Comparison of ENCODE assay signal across 9 cellular contexts in the genomic region with DNA sequence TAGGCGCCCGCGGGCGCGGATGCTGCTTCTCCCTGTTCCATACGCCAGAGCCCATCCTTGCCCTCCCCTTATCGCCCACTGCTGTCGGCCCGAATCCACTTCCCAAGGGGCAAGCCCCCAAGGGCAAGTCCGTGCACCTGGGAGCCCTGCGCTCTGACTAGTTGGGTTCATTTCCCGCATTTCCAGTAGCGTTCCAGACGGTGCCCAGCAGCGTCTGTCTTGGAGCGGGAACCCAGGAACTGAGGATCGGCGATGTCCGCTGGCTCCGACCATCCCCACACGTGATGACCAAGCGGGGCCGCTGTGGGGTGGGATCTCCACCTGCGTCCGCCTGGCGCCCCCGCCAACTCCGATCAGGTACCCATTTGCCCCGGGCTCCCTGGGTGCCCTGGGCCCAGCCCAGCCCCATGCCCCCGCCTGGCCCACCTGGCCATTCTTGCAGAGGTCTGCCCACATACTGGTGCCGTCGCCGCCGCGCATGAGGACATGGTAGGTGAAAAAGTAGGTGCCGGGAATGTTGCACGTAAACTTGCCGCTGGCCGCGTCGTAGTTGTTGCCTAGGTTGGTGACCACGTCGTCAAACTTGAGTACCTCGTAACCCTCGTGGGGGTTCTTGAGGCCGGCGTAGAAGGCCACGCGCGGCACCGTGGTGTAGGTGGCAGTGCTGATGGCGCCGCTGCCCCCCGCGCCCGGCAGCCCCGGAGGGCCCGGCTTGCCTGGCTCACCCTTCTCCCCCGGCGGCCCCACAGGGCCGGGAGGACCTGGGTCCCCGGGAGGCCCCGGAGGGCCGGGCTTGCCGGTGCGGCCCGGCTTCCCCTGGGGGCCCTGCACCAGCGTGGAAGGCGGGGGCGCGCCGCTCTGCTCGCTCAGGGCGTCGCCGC. TPM values are rescaled to one million over a fixed set of nuclear protein-coding genes. Genes with fewer than 3 reads are reported as not detected.
A peak's percentile ranks its signal among the peaks of the same experiment; 100 is the strongest.
DNase-seq lines count a peak whose midpoint lies in the region; FAIRE-seq and TF ChIP-seq lines count a peak whose summit lies in the region.
"Had no signal": no experiment of that assay in that cellular context is flagged by ENCODE, and none has a peak within 500 bp of the region (broad histone marks: within the 10 kb centered on the region; RNA-seq: fewer than 3 reads in every experiment).

No MANE protein-coding gene starts in this region.

- 8% methylated on average over 61 of the region's 76 CpGs; no CpG with 5 or more reads in 1 of the 2 experiments for WGBS in H1 (ENCODE audit: extremely low coverage in 1 of 2, insufficient coverage in 1 of 2, insufficient read length in 1 of 2, insufficient replicate concordance in 2 of 2, low coverage in 1 of 2, low lambda C conversion rate in 2 of 2, missing lambda C conversion rate in 1 of 2), 2 experiments
- WGBS in trophoblast cell (ENCODE audit: extremely low coverage, insufficient coverage, insufficient read length) = no CpG with 5 or more reads among the region's 76 CpGs

- H3K4ac ChIP-seq in H1 (replicated peaks; ENCODE audit: insufficient read length, low read depth, low read length) (peak overlapping the region; percentile 76), trophoblast cell (ENCODE audit: low read depth, low read length) (no peak overlapping the region)

- no peak for FAIRE-seq in H1 (lab: Jason Lieb, UNC)

- H3K36me3 ChIP-seq in HEK293 (ENCODE audit: control insufficient read depth in 2 of 2, insufficient read depth in 1 of 2, low read length in 2 of 2) (no peaks in the 10 kb centered on the region), H1 (ENCODE audit: control insufficient read depth in 2 of 4, insufficient read depth in 4 of 4, low read length in 3 of 4) (no peaks in the 10 kb centered on the region), trophoblast cell (ENCODE audit: control insufficient read depth in 1 of 2, insufficient read depth in 2 of 2, low read length in 2 of 2) (no peaks in the 10 kb centered on the region)

- H3K4me2 ChIP-seq in H1 (ENCODE audit: insufficient read depth in 1 of 2, low read depth in 2 of 2, low read length in 2 of 2) (peak overlapping the region; percentile 71 to 91), trophoblast cell (ENCODE audit: low read length) (peak overlapping the region; percentile 55)

- DNase-seq in DMS79 treated with DMSO at 0.1 percent for 48 hours (lab: John Stamatoyannopoulos, UW) (peak; percentile 15), DMS79 (lab: John Stamatoyannopoulos, UW) (no peak), H1 (ENCODE audit: low read depth in 1 of 2, low spot score in 2 of 2) (peak in 1 of 2 experiments; percentile 75), trophoblast cell (no peak), AG08395 (ENCODE audit: low spot score) (no peak), dermis blood vessel endothelial cell (no peak), COLO668 (lab: John Stamatoyannopoulos, UW; ENCODE audit: unreplicated experiment) (no peak)

- H3K18ac ChIP-seq in H1 (ENCODE audit: extremely low read depth, low read length) (no peak overlapping the region), trophoblast cell (ENCODE audit: low read length) (no peak overlapping the region)

- H2BK120ac ChIP-seq in H1 (replicated peaks; ENCODE audit: low read depth, low read length) = no peak overlapping the region
- H2BK120ac ChIP-seq in trophoblast cell (ENCODE audit: insufficient read depth, low read length, poor library complexity) = no peak overlapping the region

- no peak overlapping the region for H3K4me3 ChIP-seq in HEK293 (ENCODE audit: low read depth, low read length)
- peak overlapping the region; percentile 16 to 55 (median 36) for H3K4me3 ChIP-seq in H1 (ENCODE audit: extremely low read depth in 1 of 4, insufficient read depth in 2 of 4, low read depth in 3 of 4, low read length in 4 of 4)
- no peak overlapping the region for H3K4me3 ChIP-seq in trophoblast cell (ENCODE audit: low read depth, low read length)

- H3K79me1 ChIP-seq in H1 (ENCODE audit: low read depth, low read length) (no peaks in the 10 kb centered on the region), trophoblast cell (ENCODE audit: low read length) (no peaks in the 10 kb centered on the region)

- no peaks in the 10 kb centered on the region for H3K79me2 ChIP-seq in H1 (ENCODE audit: control insufficient read depth in 1 of 2, insufficient read depth in 2 of 2, low read length in 2 of 2)
- no peaks in the 10 kb centered on the region for H3K79me2 ChIP-seq in trophoblast cell (ENCODE audit: control insufficient read depth, insufficient read depth, low read length, poor library complexity)

- no peak overlapping the region for H3K9ac ChIP-seq in H1 (replicated peaks in 1 of 4; ENCODE audit: extremely low read depth in 1 of 4, low read depth in 3 of 4, low read length in 3 of 4)
- H3K9ac ChIP-seq in trophoblast cell (ENCODE audit: low read length) = no peak overlapping the region

- TF ChIP-seq RAD21 in H1 (IDR thresholded peaks at IDR 0.05 in 1 of 2, conservative IDR thresholded peaks at IDR 0.05 in 1 of 2; ENCODE audit: low read depth in 2 of 2, low read length in 2 of 2) = no peak

- no peak overlapping the region for H2AK5ac ChIP-seq in H1 (ENCODE audit: low read depth, low read length)
- no peak overlapping the region for H2AK5ac ChIP-seq in trophoblast cell (ENCODE audit: low read length)

- POLR2A ChIA-PET in HEK293 (lab: Yijun Ruan, JAX) (interaction anchor here (1.0 to 1.1 kb wide), 2 partner anchors 8 to 10 kb away, joined by 3 to 6 read pairs; no protein-coding TSS in a partner anchor), H1 (lab: Charles Lee; ENCODE audit: partially characterized antibody) (interaction anchor here (0.8 to 2.6 kb wide), 4 partner anchors 10 to 64 kb away, joined by 3 to 9 read pairs (median 6); a partner anchor contains a TSS)

- H3K27ac ChIP-seq in HEK293 (ENCODE audit: extremely low read depth, low read depth, low read length) = no peak overlapping the region; the same call in 1 of the 2 replicates
- no peak overlapping the region for H3K27ac ChIP-seq in H1 (ENCODE audit: low read depth, low read length)
- no peak overlapping the region for H3K27ac ChIP-seq in trophoblast cell (ENCODE audit: low read depth, low read length)

- H2BK5ac ChIP-seq in H1 (ENCODE audit: low read depth, low read length) (no peak overlapping the region; the same call in 1 of the 2 replicates), trophoblast cell (ENCODE audit: low read depth, low read length, poor library complexity) (no peak overlapping the region)

- no peak for TF ChIP-seq EP300 in H1 (IDR thresholded peaks at IDR 0.05; ENCODE audit: borderline replicate concordance in 1 of 2, low read depth in 2 of 2, low read length in 2 of 2)

- no peak overlapping the region for H3K14ac ChIP-seq in H1 (ENCODE audit: insufficient read length)
- no peak overlapping the region for H3K14ac ChIP-seq in trophoblast cell (ENCODE audit: low read length)

- no peak for TF ChIP-seq CTCF in HEK293 (tag by site-specific recombination; IDR thresholded peaks at IDR 0.05)
- TF ChIP-seq CTCF in H1 (IDR thresholded peaks at IDR 0.05; ENCODE audit: control extremely low read depth in 1 of 3, insufficient read depth in 1 of 3, low read depth in 1 of 3, low read length in 3 of 3) = no peak

- H4K8ac ChIP-seq in H1 (ENCODE audit: extremely low read depth, insufficient read depth, low read length) = peak overlapping the region; percentile 21; the same call in 1 of the 2 replicates
- no peak overlapping the region for H4K8ac ChIP-seq in trophoblast cell (ENCODE audit: low read depth, low read length)

- peaks cover 30% of the 10 kb centered on the region; the same call in 1 of the 2 replicates for H3K23me2 ChIP-seq in H1 (ENCODE audit: low read depth, low read length)

- H3K4me1 ChIP-seq in HEK293 (ENCODE audit: control insufficient read depth, insufficient read depth, low read length) (peaks cover 3% of the 10 kb centered on the region), H1 (replicated peaks in 1 of 4; ENCODE audit: control insufficient read depth in 3 of 4, insufficient read depth in 4 of 4, low read length in 3 of 4) (peaks cover 3 to 31% (median 16%) of the 10 kb centered on the region in 4 experiments), trophoblast cell (ENCODE audit: control insufficient read depth in 1 of 2, insufficient read depth in 2 of 2, low read length in 2 of 2) (peaks cover 10 to 18% of the 10 kb centered on the region in 2 experiments)

- H2AFZ ChIP-seq in H1 (ENCODE audit: low read length) (no peak overlapping the region; the same call in 1 of the 2 replicates), trophoblast cell (ENCODE audit: insufficient read depth, low read length, poor library complexity) (no peak overlapping the region)

- peaks cover 1 to 3% of the 10 kb centered on the region in 2 experiments for H4K20me1 ChIP-seq in H1 (replicated peaks in 1 of 2; ENCODE audit: control insufficient read depth in 1 of 2, insufficient read depth in 2 of 2, low read length in 2 of 2)

- no peak overlapping the region for H3K23ac ChIP-seq in H1 (ENCODE audit: insufficient read length)
- no peak overlapping the region for H3K23ac ChIP-seq in trophoblast cell (ENCODE audit: low read length)

- H3K27me3 ChIP-seq in H1 (replicated peaks in 1 of 4; ENCODE audit: control insufficient read depth in 3 of 4, extremely low read depth in 1 of 4, insufficient read depth in 3 of 4, low read length in 3 of 4) (peaks cover 28 to 59% (median 53%) of the 10 kb centered on the region in 4 experiments), trophoblast cell (ENCODE audit: insufficient read depth, low read length) (peaks cover 69% of the 10 kb centered on the region)

- H2BK15ac ChIP-seq in H1 (ENCODE audit: low read length) = no peak overlapping the region

- no peak for TF ChIP-seq POLR2A in H1 (IDR thresholded peaks at IDR 0.05; ENCODE audit: control extremely low read depth in 1 of 2, low read depth in 2 of 2, low read length in 2 of 2)

- H3K56ac ChIP-seq in H1 (replicated peaks; ENCODE audit: insufficient read length, low read depth, low read length) = no peak overlapping the region

- H2BK12ac ChIP-seq in H1 (ENCODE audit: low read depth, low read length) (0 out of 2 replicates have a peak overlapping the region, but pooled peaks have one; percentile 39), trophoblast cell (ENCODE audit: low read length) (no peak overlapping the region)

- peak overlapping the region; percentile 44 for H4K91ac ChIP-seq in H1 (replicated peaks; ENCODE audit: insufficient read length, low read length)
- no peak overlapping the region for H4K91ac ChIP-seq in trophoblast cell (ENCODE audit: low read depth, low read length)

- H2BK20ac ChIP-seq in H1 (ENCODE audit: low read length) = peak overlapping the region; percentile 18; the same call in 1 of the 2 replicates

- H4K12ac ChIP-seq in trophoblast cell (ENCODE audit: low read depth, low read length) = no peak overlapping the region

- CTCF ChIA-PET in HEK293 (lab: Yijun Ruan, JAX) = interaction anchor here (2.0 kb wide), 1 partner anchor 47 kb away, joined by 10 read pairs; no protein-coding TSS in a partner anchor
- CTCF ChIA-PET in H1 (lab: Charles Lee; ENCODE audit: partially characterized antibody) = interaction anchor here (0.8 to 14.5 kb wide), 8 partner anchors 24 to 133 kb away, joined by 3 to 182 read pairs (median 4); no protein-coding TSS in a partner anchor

- H3K9me3 ChIP-seq in HEK293 (ENCODE audit: control insufficient read depth, insufficient read depth, low read depth, low read length) (no peaks in the 10 kb centered on the region), H1 (ENCODE audit: insufficient read depth in 2 of 2, low read depth in 1 of 2, low read length in 1 of 2) (no peaks in the 10 kb centered on the region), trophoblast cell (ENCODE audit: insufficient read depth, low read depth, low read length) (peaks cover 10% of the 10 kb centered on the region)

- no peak overlapping the region for H4K5ac ChIP-seq in H1 (ENCODE audit: insufficient read length, low read depth, low read length)

RNA-seq across cellular contexts. Expression of a gene that starts 0.8 kb away (rescaled TPM):
- total RNA-seq in H1 (2021; fragmentation: NEBNext Ultra II Directional; extraction: Animal tissue kit (Norgen Biotek cat#: 25700)) = 7.5 and 7.6 TPM in 2 replicates
- polyA plus RNA-seq in H1 (2011; rRNA removed) = 10.5 and 16.5 TPM in 2 replicates
- 8.9 TPM for polyA plus RNA-seq in H1 (2011; cell fraction: cytosol; rRNA removed)
- 7.5 TPM for polyA plus RNA-seq in H1 (2011; cell fraction: nucleus; rRNA removed)
- 2.9 to 8.4 TPM (median 5.8 TPM) in 4 replicates for polyA plus RNA-seq in H1 (2012, experiment 1 of 2)
- 4.5 TPM for polyA plus RNA-seq in H1 (2012, experiment 2 of 2)
- 14.0 TPM for polyA plus RNA-seq in H1 (2013, experiment 1 of 2)
- polyA plus RNA-seq in H1 (2013, experiment 2 of 2) = 16.0 TPM
- 0.61 and 1.1 TPM in 2 replicates for polyA minus RNA-seq in H1 (2011; rRNA and poly(A)+ RNA removed)
- polyA minus RNA-seq in H1 (2011; cell fraction: cytosol; rRNA and poly(A)+ RNA removed) = 2.3 TPM
- 2.5 TPM for polyA minus RNA-seq in H1 (2011; cell fraction: nucleus; rRNA and poly(A)+ RNA removed)
- 0.35 and 0.37 TPM in 2 replicates for polyA plus RNA-seq in trophoblast cell (2013)
- total RNA-seq in dermis blood vessel endothelial cell = 0.14 TPM in 1 of 2 replicates, not detected in the other

RNA-seq across cellular contexts. Expression of a gene that starts 19.7 kb away (rescaled TPM):
- total RNA-seq in H1 (2021; fragmentation: NEBNext Ultra II Directional; extraction: Animal tissue kit (Norgen Biotek cat#: 25700)) = 58.1 and 59.4 TPM in 2 replicates
- 39.0 and 51.1 TPM in 2 replicates for polyA plus RNA-seq in H1 (2011; rRNA removed)
- polyA plus RNA-seq in H1 (2011; cell fraction: cytosol; rRNA removed) = 35.6 TPM
- polyA plus RNA-seq in H1 (2011; cell fraction: nucleus; rRNA removed) = 109 TPM
- polyA plus RNA-seq in H1 (2012, experiment 1 of 2) = 31.0 to 37.4 TPM (median 33.7 TPM) in 4 replicates
- 20.8 TPM for polyA plus RNA-seq in H1 (2012, experiment 2 of 2)
- polyA plus RNA-seq in H1 (2013, experiment 1 of 2) = 26.2 TPM
- polyA plus RNA-seq in H1 (2013, experiment 2 of 2) = 24.0 TPM
- polyA minus RNA-seq in H1 (2011; rRNA and poly(A)+ RNA removed) = 31.5 and 40.2 TPM in 2 replicates
- 30.2 TPM for polyA minus RNA-seq in H1 (2011; cell fraction: cytosol; rRNA and poly(A)+ RNA removed)
- polyA minus RNA-seq in H1 (2011; cell fraction: nucleus; rRNA and poly(A)+ RNA removed) = 55.8 TPM
- 11.4 and 12.1 TPM in 2 replicates for polyA plus RNA-seq in trophoblast cell (2013)
- 1.4 and 7.3 TPM in 2 replicates for total RNA-seq in dermis blood vessel endothelial cell

RNA-seq across cellular contexts. Expression of a gene that starts 52.0 kb away (rescaled TPM):
- 1.3 and 1.6 TPM in 2 replicates for total RNA-seq in H1 (2021; fragmentation: NEBNext Ultra II Directional; extraction: Animal tissue kit (Norgen Biotek cat#: 25700))
- polyA plus RNA-seq in H1 (2011; rRNA removed) = 1.5 and 2.4 TPM in 2 replicates
- polyA plus RNA-seq in H1 (2011; cell fraction: cytosol; rRNA removed) = 2.4 TPM
- 2.7 TPM for polyA plus RNA-seq in H1 (2011; cell fraction: nucleus; rRNA removed)
- 0.75 to 2.3 TPM (median 2.0 TPM) in 4 replicates for polyA plus RNA-seq in H1 (2012, experiment 1 of 2)
- polyA plus RNA-seq in H1 (2012, experiment 2 of 2) = 1.8 TPM
- 1.3 TPM for polyA plus RNA-seq in H1 (2013, experiment 1 of 2)
- 0.98 TPM for polyA plus RNA-seq in H1 (2013, experiment 2 of 2)
- 0.13 and 0.66 TPM in 2 replicates for polyA minus RNA-seq in H1 (2011; rRNA and poly(A)+ RNA removed)
- not detected for polyA minus RNA-seq in H1 (2011; cell fraction: cytosol; rRNA and poly(A)+ RNA removed)
- 1.2 TPM for polyA minus RNA-seq in H1 (2011; cell fraction: nucleus; rRNA and poly(A)+ RNA removed)
- polyA plus RNA-seq in trophoblast cell (2013) = 0.04 TPM in 1 of 2 replicates, not detected in the other
- 0.51 TPM in 1 of 2 replicates, not detected in the other for total RNA-seq in dermis blood vessel endothelial cell
- total RNA-seq: A172 had no signal

Comparison
In these comparisons a context has a peak if more than half of its experiments do, and no peak if none do; other contexts are left out.
1. H3K4me3 ChIP-seq: peak in H1 (4 of 4); none in HEK293 (single experiment) and trophoblast cell (single experiment).